Comparison of ENCODE assay signal across 8 cellular contexts in genomic region chr19:45798995-45799517, GRCh38. TPM values are rescaled to one million over a fixed set of nuclear protein-coding genes. Genes with fewer than 3 reads are reported as not detected.
DNase-seq lines count a peak whose midpoint lies in the region; ATAC-seq and TF ChIP-seq lines count a peak whose summit lies in the region.

No MANE protein-coding gene starts in this region.

- no peak overlapping the region for H3K4me3 ChIP-seq in prostate gland

- peaks cover 5% of the 10 kb centered on the region for H3K27me3 Mint-ChIP-seq in glutamatergic neuron (ENCODE audit: unreplicated experiment)

- WGBS in prostate gland = 3% methylated on average over 10 of the region's 10 CpGs

- H3K36me3 ChIP-seq in prostate gland = no peaks in the 10 kb centered on the region

- no peaks in the 10 kb centered on the region for H3K9me3 ChIP-seq in prostate gland

- H3K4me1 Mint-ChIP-seq in glutamatergic neuron (ENCODE audit: low read depth, unreplicated experiment) = peaks cover 3% of the 10 kb centered on the region

- H3K27ac Mint-ChIP-seq in glutamatergic neuron (ENCODE audit: unreplicated experiment) = no peak overlapping the region

- no peaks in the 10 kb centered on the region for H3K36me3 Mint-ChIP-seq in glutamatergic neuron (ENCODE audit: unreplicated experiment)

- TF ChIP-seq POLR2A in prostate gland (IDR thresholded peaks at IDR 0.05) = no peak

- no peak overlapping the region for H3K4me3 Mint-ChIP-seq in glutamatergic neuron (ENCODE audit: unreplicated experiment)

- H3K27ac ChIP-seq in prostate gland = peak overlapping the region; percentile 2 to 11

- H3K9me3 Mint-ChIP-seq in glutamatergic neuron (ENCODE audit: unreplicated experiment) = no peaks in the 10 kb centered on the region

- no peak for ATAC-seq in HG03439 (IDR thresholded peaks at IDR 0.05; ENCODE audit: unreplicated experiment)
- no peak for ATAC-seq in HG03280 (IDR thresholded peaks at IDR 0.05; ENCODE audit: unreplicated experiment)

- peak; percentile 88 for TF ChIP-seq CTCF in glutamatergic neuron (IDR thresholded peaks at IDR 0.05; ENCODE audit: partially characterized antibody, unreplicated experiment)
- peak; percentile 75 to 89 (median 86) for TF ChIP-seq CTCF in prostate gland (IDR thresholded peaks at IDR 0.05)

- peak; percentile 6 for DNase-seq in DMS153 (lab: John Stamatoyannopoulos, UW)
- peak; percentile 84 for DNase-seq in HuH-7.5 (ENCODE audit: low spot score)
- DNase-seq in RPMI7951 (ENCODE audit: low read depth) = peak; percentile 84
- peak; percentile 48 for DNase-seq in activated gamma-delta T cell treated with anti-CD3 and anti-CD28 coated beads, Interleukin-2, amount 50 U/mL, for 16 hours (ENCODE audit: low read depth)
- peak; percentile 76 for DNase-seq in glutamatergic neuron
- DNase-seq in prostate gland (ENCODE audit: low spot score) = no peak

- no peaks in the 10 kb centered on the region for H3K4me1 ChIP-seq in prostate gland (replicated peaks)

- H3K27me3 ChIP-seq in prostate gland (replicated peaks; ENCODE audit: insufficient read depth) = no peaks in the 10 kb centered on the region

- intact Hi-C loops in prostate gland (cut with DNase I) = loop anchor here (5.0 kb wide), 1 partner anchor 82 kb away; no protein-coding TSS in a partner anchor

RNA-seq across cellular contexts. Expression of gene DMWD, which starts 6.4 kb away (rescaled TPM):
- 14.2 and 20.6 TPM in 2 replicates for total RNA-seq in RPMI7951 (2014; rRNA removed; shearing (Covaris generic))
- total RNA-seq in glutamatergic neuron (ENCODE audit: unreplicated experiment) (123 TPM), prostate gland (10 to 100 TPM; 35.5 to 96.7 TPM)

RNA-seq across cellular contexts. Expression of gene RSPH6A, which starts 16.1 kb away (rescaled TPM):
- total RNA-seq in RPMI7951 (2014; rRNA removed; shearing (Covaris generic)) = not detected in 2 replicates
- 0.61 TPM for total RNA-seq in glutamatergic neuron (ENCODE audit: unreplicated experiment)
- total RNA-seq in prostate gland = 1 to 10 TPM in 1 of 2 donors, under 1 TPM in 1; 0.50 to 5.2 TPM

RNA-seq across cellular contexts. Expression of gene DMPK, which starts 16.8 kb away (rescaled TPM):
- total RNA-seq in RPMI7951 (2014; rRNA removed; shearing (Covaris generic)) = 9.3 and 11.1 TPM in 2 replicates
- 107 TPM for total RNA-seq in glutamatergic neuron (ENCODE audit: unreplicated experiment)
- total RNA-seq in prostate gland = 10 to 100 TPM; 52.8 to 88.2 TPM

RNA-seq across cellular contexts. Expression of gene SIX5, which starts 30.0 kb away (rescaled TPM):
- 5.6 and 6.4 TPM in 2 replicates for total RNA-seq in RPMI7951 (2014; rRNA removed; shearing (Covaris generic))
- total RNA-seq in glutamatergic neuron (ENCODE audit: unreplicated experiment) (2.0 TPM), prostate gland (10 to 100 TPM; 33.7 to 37.5 TPM)
